12 cellular contexts compared by ENCODE assay signal in the genomic region with DNA sequence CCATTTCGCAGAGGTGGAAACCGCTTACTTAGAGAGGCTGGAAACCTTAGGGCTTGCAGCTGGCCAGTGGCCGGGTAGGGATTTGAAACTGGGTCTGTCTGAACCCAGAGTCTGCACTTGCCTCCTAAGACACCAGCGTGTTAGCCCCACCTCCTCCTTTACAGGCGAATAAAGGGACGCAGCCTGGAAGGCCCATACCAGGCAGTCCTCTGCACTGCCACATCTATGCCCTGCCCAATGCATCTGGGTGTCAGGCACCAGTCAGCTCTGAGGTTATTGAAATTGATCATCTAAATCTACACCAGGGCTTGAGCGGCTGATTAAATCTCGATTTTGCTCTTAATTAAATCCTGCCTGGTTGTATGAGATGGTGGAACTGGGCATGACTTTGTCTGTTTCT.
DNase-seq lines count a peak whose midpoint lies in the region; ATAC-seq and TF ChIP-seq lines count a peak whose summit lies in the region.
"Had no signal": no experiment of that assay in that cellular context is flagged by ENCODE, and none has a peak within 500 bp of the region (broad histone marks: within the 10 kb centered on the region; RNA-seq: fewer than 3 reads in every experiment).

No MANE protein-coding gene starts in this region.

- POLR2A ChIA-PET in HEK293 (lab: Yijun Ruan, JAX), result no interaction called here
- POLR2A ChIA-PET in RWPE1 (lab: Yijun Ruan, JAX; ENCODE audit: low non-redundant PET), result no interaction called here

- H3K4me2 ChIP-seq in parathyroid adenoma (ENCODE audit: low read length), result no peak overlapping the region

- H3K9ac ChIP-seq in endocrine pancreas (ENCODE audit: control insufficient read depth, insufficient read depth, low read length) (peak overlapping the region; percentile 47), parathyroid adenoma (no peak overlapping the region)

- no peaks in the 10 kb centered on the region for H3K79me2 ChIP-seq in parathyroid adenoma

- ATAC-seq in HG03095 (IDR thresholded peaks at IDR 0.05; ENCODE audit: unreplicated experiment), result no peak

- no peaks in the 10 kb centered on the region for H3K27me3 ChIP-seq in endocrine pancreas (ENCODE audit: control insufficient read depth, insufficient read depth, low read length)
- H3K27me3 ChIP-seq in parathyroid adenoma (ENCODE audit: control insufficient read depth, insufficient read depth, low read length), result no peaks in the 10 kb centered on the region

- DNase-seq in RWPE1 (ENCODE audit: low spot score) (no peak), T-helper 1 cell (no peak)
- DNase-seq: activated CD4-positive, alpha-beta T cell treated with anti-CD3 and anti-CD28 coated beads for 48 hours; activated naive CD8-positive, alpha-beta T cell treated with anti-CD3 and anti-CD28 coated beads for 36 hours; effector CD8-positive, alpha-beta T cell; KG1; NCI-H446 treated with DMSO at 0.1 percent for 48 hours; SJCRH30 had no signal

- H3K27ac ChIP-seq in HEK293 (ENCODE audit: extremely low read depth, low read depth, low read length) (no peak overlapping the region), parathyroid adenoma (peak overlapping the region; percentile 87), RWPE1 (no peak overlapping the region)
- H3K27ac ChIP-seq: SJCRH30 had no signal

- H3K4me1 ChIP-seq in HEK293 (ENCODE audit: control insufficient read depth, insufficient read depth, low read length) (no peaks in the 10 kb centered on the region; the same call in 1 of the 2 replicates), endocrine pancreas (ENCODE audit: control insufficient read depth, insufficient read depth, low read length) (no peaks in the 10 kb centered on the region), parathyroid adenoma (peaks cover 47% of the 10 kb centered on the region)
- H3K4me1 ChIP-seq: SJCRH30 had no signal

- TF ChIP-seq CTCF in HEK293 (tag by site-specific recombination; IDR thresholded peaks at IDR 0.05), result no peak
- no peak for TF ChIP-seq CTCF in parathyroid adenoma (IDR thresholded peaks at IDR 0.05)
- TF ChIP-seq CTCF in RWPE1 (conservative IDR thresholded peaks at IDR 0.05; ENCODE audit: low read depth), result no peak

- H3K9me3 ChIP-seq in HEK293 (ENCODE audit: control insufficient read depth, insufficient read depth, low read depth, low read length) (no peaks in the 10 kb centered on the region), endocrine pancreas (ENCODE audit: control insufficient read depth, low read length) (no peaks in the 10 kb centered on the region), parathyroid adenoma (ENCODE audit: control insufficient read depth, low read length) (no peaks in the 10 kb centered on the region)
- H3K9me3 ChIP-seq: SJCRH30 had no signal

- CTCF ChIA-PET in HEK293 (lab: Yijun Ruan, JAX) (interaction anchor here (0.5 to 4.2 kb wide), 5 partner anchors 9 to 223 kb away, joined by 3 to 27 read pairs (median 4); no protein-coding TSS in a partner anchor), RWPE1 (lab: Yijun Ruan, JAX) (interaction anchor here (0.6 kb wide), 1 partner anchor 46 kb away, joined by 4 read pairs; no protein-coding TSS in a partner anchor)

- H3K4me3 ChIP-seq in HEK293 (ENCODE audit: low read depth, low read length) (no peak overlapping the region), endocrine pancreas (ENCODE audit: control insufficient read depth, insufficient read depth, low read length) (peak overlapping the region; percentile 11), parathyroid adenoma (ENCODE audit: low read depth, low read length) (no peak overlapping the region)
- H3K4me3 ChIP-seq: SJCRH30 had no signal

- H2AFZ ChIP-seq in parathyroid adenoma, result peak overlapping the region; percentile 96

- H3K36me3 ChIP-seq in HEK293 (ENCODE audit: control insufficient read depth in 2 of 2, insufficient read depth in 1 of 2, low read length in 2 of 2) (no peaks in the 10 kb centered on the region), endocrine pancreas (ENCODE audit: control insufficient read depth, insufficient read depth, low read length) (no peaks in the 10 kb centered on the region), parathyroid adenoma (ENCODE audit: control insufficient read depth, insufficient read depth, low read length) (no peaks in the 10 kb centered on the region)
- H3K36me3 ChIP-seq: SJCRH30 had no signal

TF ChIP-seq in HEK293, 187 proteins besides CTCF, POLR2A, EP300 and RAD21:
- TF ChIP-seq ZBTB8A (tag by site-specific recombination; IDR thresholded peaks at IDR 0.05) (no peak), ZNF335 (tag by site-specific recombination; conservative IDR thresholded peaks at IDR 0.05) (peak; percentile 76)
